Comparison of ENCODE assay signal across 9 cellular contexts in the genomic region with DNA sequence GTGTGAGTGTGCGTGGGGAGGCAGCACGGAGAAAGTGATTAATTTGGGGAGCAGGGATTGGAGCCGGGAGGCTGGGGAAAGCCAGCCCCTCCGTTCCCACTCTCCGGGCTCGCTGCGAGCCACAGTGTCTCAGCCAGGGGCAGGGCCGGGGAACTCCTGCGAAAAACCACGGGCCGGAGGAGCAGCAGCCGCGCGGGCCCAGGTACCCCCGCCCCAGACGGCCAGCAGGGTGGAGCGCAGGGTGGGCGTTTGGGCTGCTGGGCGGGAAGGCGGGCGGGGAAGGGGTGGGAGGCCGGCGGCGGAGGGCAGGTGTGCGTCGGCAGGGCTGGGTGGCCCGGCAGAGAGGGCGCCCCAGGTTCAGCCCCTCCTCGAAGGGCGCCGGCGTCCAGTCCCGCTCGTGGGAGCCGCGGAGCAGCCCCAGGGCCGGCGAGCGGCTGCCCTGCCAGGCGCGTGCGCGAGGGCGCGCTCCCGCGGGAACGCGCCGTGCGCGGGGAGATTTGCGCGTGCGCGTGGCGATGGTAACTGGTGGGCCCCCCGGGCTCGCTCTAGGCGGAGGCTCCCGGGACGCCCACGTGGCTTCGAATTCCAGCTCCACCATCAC. TPM values are rescaled to one million over a fixed set of nuclear protein-coding genes. Genes with fewer than 3 reads are reported as not detected.
DNase-seq lines count a peak whose midpoint lies in the region; ATAC-seq and TF ChIP-seq lines count a peak whose summit lies in the region.
"Had no signal": no experiment of that assay in that cellular context is flagged by ENCODE, and none has a peak within 500 bp of the region (broad histone marks: within the 10 kb centered on the region; RNA-seq: fewer than 3 reads in every experiment).

No MANE protein-coding gene starts in this region.

- no peak overlapping the region for H3K4me3 Mint-ChIP-seq in activated naive CD8-positive, alpha-beta T cell treated with anti-CD3 and anti-CD28 coated beads for 36 hours

- H3K79me2 ChIP-seq in OCI-LY3 (ENCODE audit: low read length), result no peaks in the 10 kb centered on the region

- no peaks in the 10 kb centered on the region for H3K4me1 Mint-ChIP-seq in activated naive CD8-positive, alpha-beta T cell treated with anti-CD3 and anti-CD28 coated beads for 36 hours

- 6% methylated on average over 31 of the region's 64 CpGs for WGBS in suprapubic skin

- peak overlapping the region; percentile 47; the same call in 1 of the 2 replicates for H2AFZ ChIP-seq in OCI-LY3 (ENCODE audit: low read depth, low read length)

- no peaks in the 10 kb centered on the region for H3K27me3 ChIP-seq in OCI-LY3 (ENCODE audit: low read depth, low read length)
- peaks cover 59% of the 10 kb centered on the region for H3K27me3 ChIP-seq in iPS-18a (ENCODE audit: control insufficient read depth, insufficient read depth, low read length)
- H3K27me3 ChIP-seq in suprapubic skin, result peaks cover 23% of the 10 kb centered on the region

- ATAC-seq in GM19438 (IDR thresholded peaks at IDR 0.05; ENCODE audit: low read depth, unreplicated experiment) (peak; percentile 44), HG03039 (IDR thresholded peaks at IDR 0.05; ENCODE audit: unreplicated experiment) (no peak)
- ATAC-seq: Panc1 had no signal

- H3K9ac ChIP-seq in OCI-LY3 (ENCODE audit: low read length) (peak overlapping the region; percentile 91), iPS-18a (ENCODE audit: low read length) (no peak overlapping the region)

- H3K36me3 ChIP-seq in OCI-LY3 (replicated peaks; ENCODE audit: low read depth, low read length) (no peaks in the 10 kb centered on the region), iPS-18a (ENCODE audit: control insufficient read depth, low read depth, low read length) (no peaks in the 10 kb centered on the region), suprapubic skin (no peaks in the 10 kb centered on the region)

- no peak overlapping the region for H3K27ac Mint-ChIP-seq in activated naive CD8-positive, alpha-beta T cell treated with anti-CD3 and anti-CD28 coated beads for 36 hours

- peaks cover 41% of the 10 kb centered on the region for H3K27me3 Mint-ChIP-seq in activated naive CD8-positive, alpha-beta T cell treated with anti-CD3 and anti-CD28 coated beads for 36 hours

- H3K4me2 ChIP-seq in OCI-LY3 (ENCODE audit: low read length), result peak overlapping the region; percentile 75

- TF ChIP-seq POLR2A in suprapubic skin (IDR thresholded peaks at IDR 0.05), result no peak

- TF ChIP-seq CTCF in OCI-LY3 (IDR thresholded peaks at IDR 0.05; ENCODE audit: low read depth, low read length) (no peak), suprapubic skin (IDR thresholded peaks at IDR 0.05) (no peak)

- H3K9me3 ChIP-seq in OCI-LY3 (ENCODE audit: insufficient read depth, low read length), result no peaks in the 10 kb centered on the region
- no peaks in the 10 kb centered on the region for H3K9me3 ChIP-seq in iPS-18a (ENCODE audit: control insufficient read depth, low read depth, low read length)
- no peaks in the 10 kb centered on the region for H3K9me3 ChIP-seq in suprapubic skin

- H3K4me3 ChIP-seq in OCI-LY3 (ENCODE audit: low read length) (peak overlapping the region; percentile 95), iPS-18a (ENCODE audit: low read length) (peak overlapping the region; percentile 62), suprapubic skin (peak overlapping the region; percentile 62)

- peaks cover 2% of the 10 kb centered on the region for H3K9me3 Mint-ChIP-seq in activated naive CD8-positive, alpha-beta T cell treated with anti-CD3 and anti-CD28 coated beads for 36 hours

- no peaks in the 10 kb centered on the region for H4K20me1 ChIP-seq in OCI-LY3 (ENCODE audit: insufficient read depth, low read length)

- no peak for TF ChIP-seq EP300 in suprapubic skin (IDR thresholded peaks at IDR 0.05)

- DNase-seq in suprapubic skin (ENCODE audit: low spot score in 2 of 2), result peak in 1 of 2 donors; percentile 57
- DNase-seq in GM19240 (ENCODE audit: insufficient read length, low spot score), result no peak
- no peak for DNase-seq in activated naive CD8-positive, alpha-beta T cell treated with anti-CD3 and anti-CD28 coated beads for 36 hours

- no peaks in the 10 kb centered on the region for H3K36me3 Mint-ChIP-seq in activated naive CD8-positive, alpha-beta T cell treated with anti-CD3 and anti-CD28 coated beads for 36 hours

- peak overlapping the region; percentile 37 for H3K27ac ChIP-seq in OCI-LY3 (ENCODE audit: low read length)
- no peak overlapping the region for H3K27ac ChIP-seq in iPS-18a (ENCODE audit: low read length)
- no peak overlapping the region for H3K27ac ChIP-seq in suprapubic skin

- H3K4me1 ChIP-seq in OCI-LY3 (ENCODE audit: low read length), result peaks cover 9% of the 10 kb centered on the region
- H3K4me1 ChIP-seq in iPS-18a (ENCODE audit: control insufficient read depth, low read depth, low read length), result peaks cover 7% of the 10 kb centered on the region
- H3K4me1 ChIP-seq in suprapubic skin, result peaks cover 27% of the 10 kb centered on the region

RNA-seq across cellular contexts. Expression of a gene that starts 1.4 kb away (rescaled TPM):
- total RNA-seq in suprapubic skin, result 10 to 100 TPM; 39.5 to 77.9 (median 60.5) TPM
- total RNA-seq in activated naive CD8-positive, alpha-beta T cell treated with anti-CD3 and anti-CD28 coated beads for 36 hours, result not detected
- total RNA-seq: lung microvascular endothelial cell had no signal

Comparison
In these comparisons a context has a peak if more than half of its experiments do, and no peak if none do; other contexts are left out.
1. RNA of a gene that starts 1.4 kb away (total RNA-seq): 39.5 to 77.9 TPM in suprapubic skin; not detected in activated naive CD8-positive, alpha-beta T cell treated with anti-CD3 and anti-CD28 coated beads for 36 hours; every median in the first group is over 10 times any median in the second.
2. Peak in every context shown above with its lines, with median percentiles within 50 percentile points of each other: H3K4me3 ChIP-seq.